13 cellular contexts compared by ENCODE assay signal in the genomic region with DNA sequence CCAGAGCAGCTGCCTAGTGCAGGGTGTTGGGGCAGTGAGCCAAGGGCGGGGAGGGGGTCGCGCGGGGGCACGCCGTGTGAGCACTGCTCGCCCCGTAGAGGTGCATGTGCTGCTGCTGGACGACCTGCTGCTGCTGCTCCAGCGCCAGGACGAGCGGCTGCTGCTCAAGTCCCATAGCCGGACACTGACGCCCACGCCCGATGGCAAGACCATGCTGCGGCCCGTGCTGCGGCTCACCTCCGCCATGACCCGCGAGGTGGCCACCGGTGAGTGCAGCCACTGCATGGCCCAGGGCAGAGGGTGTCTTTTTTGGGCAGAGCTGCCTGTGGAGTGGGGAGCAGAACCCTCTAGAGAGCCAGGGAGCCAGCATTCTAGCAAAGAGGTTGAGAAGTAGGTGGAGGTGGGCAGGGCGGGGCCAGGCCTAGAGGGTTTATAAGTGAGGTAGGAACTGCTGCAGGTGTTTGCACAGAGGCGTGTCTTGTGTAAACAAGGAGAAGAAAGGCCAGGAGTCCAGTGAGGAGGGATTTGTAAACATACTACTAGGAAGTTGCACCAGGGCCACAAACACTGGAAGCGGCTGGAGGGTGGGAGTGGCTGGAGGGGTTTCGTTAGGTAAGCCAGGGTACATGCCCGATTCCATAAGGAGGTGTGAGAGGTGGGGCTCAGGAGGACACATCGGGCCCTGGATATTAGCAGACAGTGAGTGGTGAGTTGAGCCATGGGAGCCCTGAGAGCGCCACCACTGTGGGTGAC. TPM values are rescaled to one million over a fixed set of nuclear protein-coding genes. Genes with fewer than 3 reads are reported as not detected.
A peak's percentile ranks its signal among the peaks of the same experiment; 100 is the strongest.
DNase-seq lines count a peak whose midpoint lies in the region; ATAC-seq and TF ChIP-seq lines count a peak whose summit lies in the region.
"Had no signal": no experiment of that assay in that cellular context is flagged by ENCODE, and none has a peak within 500 bp of the region (broad histone marks: within the 10 kb centered on the region; RNA-seq: fewer than 3 reads in every experiment).

No MANE protein-coding gene starts in this region.

- peak overlapping the region; percentile 42 for H3K27ac Mint-ChIP-seq in activated naive CD8-positive, alpha-beta T cell treated with anti-CD3 and anti-CD28 coated beads, Interleukin-2, amount 10 ng/mL, durations not matched to agents 7 days and 5 days
- peak overlapping the region in 9 of 10 donors; percentile 57 to 85 (median 81) for H3K27ac Mint-ChIP-seq in naive thymus-derived CD8-positive, alpha-beta T cell

- no TSS peak for BruUV-seq in HCT116 (replicated peaks; lab: Mats Ljungman, UMichigan)

- H3K9ac ChIP-seq in HCT116 (ENCODE audit: low read length): no peak overlapping the region

- peaks cover 31% of the 10 kb centered on the region for H3K36me3 Mint-ChIP-seq in activated naive CD8-positive, alpha-beta T cell treated with anti-CD3 and anti-CD28 coated beads, Interleukin-2, amount 10 ng/mL, durations not matched to agents 7 days and 5 days
- peaks cover under 1 to 86% (median 16%) of the 10 kb centered on the region in 3 donors for H3K36me3 Mint-ChIP-seq in naive thymus-derived CD8-positive, alpha-beta T cell

- POLR2A ChIA-PET in HCT116 (lab: Charles Lee): no interaction called here
- POLR2A ChIA-PET in activated naive CD8-positive, alpha-beta T cell treated with anti-CD3 and anti-CD28 coated beads, Interleukin-2, amount 10 ng/mL, durations not matched to agents 7 days and 5 days (lab: Charles Lee): interaction anchor here (1.1 to 2.0 kb wide), 6 partner anchors 8 to 31 kb away, joined by 4 to 7 read pairs (median 4); a partner anchor contains a TSS
- POLR2A ChIA-PET in naive thymus-derived CD8-positive, alpha-beta T cell (lab: Charles Lee): interaction anchor here (1.0 to 15.2 kb wide), 9 partner anchors 6 to 44 kb away, joined by 3 to 465 read pairs (median 7); a partner anchor contains a TSS

- no peaks in the 10 kb centered on the region for H3K27me3 Mint-ChIP-seq in activated naive CD8-positive, alpha-beta T cell treated with anti-CD3 and anti-CD28 coated beads, Interleukin-2, amount 10 ng/mL, durations not matched to agents 7 days and 5 days
- no peaks in the 10 kb centered on the region for H3K27me3 Mint-ChIP-seq in naive thymus-derived CD8-positive, alpha-beta T cell
- H3K27me3 Mint-ChIP-seq: stimulated activated naive CD8-positive, alpha-beta T cell treated with anti-CD3 and anti-CD28 coated beads, Interleukin-15, amount 100 ng/mL, for 72 hours had no signal

- H2AFZ ChIP-seq in HCT116 (ENCODE audit: low read depth, low read length, poor library complexity, severe bottlenecking): no peak overlapping the region

- H3K36me3 ChIP-seq in HCT116 (ENCODE audit: control insufficient read depth in 1 of 2, insufficient read depth in 2 of 2, low read length in 2 of 2): peaks cover 33 to 44% of the 10 kb centered on the region in 2 experiments; a peak in 3 of 4 replicates
- peaks cover 5 to 84% (median 78%) of the 10 kb centered on the region in 9 donors for H3K36me3 ChIP-seq in heart left ventricle

- H3K27ac ChIP-seq in HCT116 (ENCODE audit: low read depth, low read length) (peak overlapping the region; percentile 40; the same call in 1 of the 2 replicates), heart left ventricle (no peak overlapping the region)

- H3K27me3 ChIP-seq in HCT116 (ENCODE audit: insufficient read depth, low read length): no peaks in the 10 kb centered on the region
- peaks cover 0 to 3% (median 0%) of the 10 kb centered on the region in 9 donors for H3K27me3 ChIP-seq in heart left ventricle

- WGBS in heart left ventricle, 4 donors: 80 to 93% (median 91%) methylated on average over 7 to 30 of the region's 30 CpGs

- DNase-seq in HCT116 (ENCODE audit: low read depth, low spot score) (no peak), NCI-H2107 (lab: John Stamatoyannopoulos, UW) (peak; percentile 66), A172 (ENCODE audit: low spot score) (no peak), heart left ventricle (no peak)
- DNase-seq in activated naive CD8-positive, alpha-beta T cell treated with anti-CD3 and anti-CD28 coated beads, Interleukin-2, amount 10 ng/mL, durations not matched to agents 7 days and 5 days: no peak
- DNase-seq in naive thymus-derived CD8-positive, alpha-beta T cell: no peak
- DNase-seq: activated gamma-delta T cell treated with Interleukin-2 at 50 U/mL for 16 hours; DMS 273 treated with DMSO at 0.1 percent for 48 hours; effector CD4-positive, alpha-beta T cell; Karpas-422; stimulated activated naive CD8-positive, alpha-beta T cell treated with anti-CD3 and anti-CD28 coated beads, Interleukin-15, amount 100 ng/mL, for 72 hours had no signal

- ATAC-seq in HCT116: no peak; the same call in 1 of the 2 replicates
- no peak for ATAC-seq in activated naive CD8-positive, alpha-beta T cell treated with anti-CD3 and anti-CD28 coated beads, Interleukin-2, amount 10 ng/mL, durations not matched to agents 7 days and 5 days (ENCODE audit: low read depth)
- ATAC-seq in naive thymus-derived CD8-positive, alpha-beta T cell: no peak
- ATAC-seq in heart left ventricle: no peak
- ATAC-seq in GM18867 (IDR thresholded peaks at IDR 0.05; ENCODE audit: unreplicated experiment): no peak
- ATAC-seq in HG03457 (IDR thresholded peaks at IDR 0.05; ENCODE audit: unreplicated experiment): no peak
- ATAC-seq: stimulated activated naive CD8-positive, alpha-beta T cell treated with anti-CD3 and anti-CD28 coated beads, Interleukin-15, amount 100 ng/mL, for 72 hours had no signal

- no peak for TF ChIP-seq RAD21 in HCT116 (IDR thresholded peaks at IDR 0.05; ENCODE audit: low read depth)

- RAD21 ChIA-PET in HCT116 (lab: Charles Lee; ENCODE audit: low non-redundant PET in 1 of 2, low total read pairs in 2 of 2, uncharacterized antibody in 2 of 2, unreplicated experiment in 2 of 2): no interaction called here

- H3K9me3 ChIP-seq in HCT116 (ENCODE audit: control insufficient read depth in 1 of 2, insufficient read depth in 1 of 2, low read depth in 1 of 2, low read length in 2 of 2): no peaks in the 10 kb centered on the region
- no peaks in the 10 kb centered on the region for H3K9me3 ChIP-seq in heart left ventricle

- no peaks in the 10 kb centered on the region for H3K9me3 Mint-ChIP-seq in activated naive CD8-positive, alpha-beta T cell treated with anti-CD3 and anti-CD28 coated beads, Interleukin-2, amount 10 ng/mL, durations not matched to agents 7 days and 5 days
- H3K9me3 Mint-ChIP-seq in naive thymus-derived CD8-positive, alpha-beta T cell: no peaks in the 10 kb centered on the region
- H3K9me3 Mint-ChIP-seq: stimulated activated naive CD8-positive, alpha-beta T cell treated with anti-CD3 and anti-CD28 coated beads, Interleukin-15, amount 100 ng/mL, for 72 hours had no signal

- TF ChIP-seq CTCF in HCT116 (IDR thresholded peaks at IDR 0.05 in 2 of 3, conservative IDR thresholded peaks at IDR 0.05 in 1 of 3; ENCODE audit: borderline replicate concordance in 1 of 3, insufficient read depth in 1 of 3, low read depth in 2 of 3, low read length in 2 of 3) (no peak), heart left ventricle (IDR thresholded peaks at IDR 0.05) (no peak)

- H3K4me3 ChIP-seq in HCT116 (replicated peaks in 1 of 2; ENCODE audit: low read depth in 1 of 2, low read length in 2 of 2) (no peak overlapping the region), heart left ventricle (no peak overlapping the region)

- H3K4me1 Mint-ChIP-seq in activated naive CD8-positive, alpha-beta T cell treated with anti-CD3 and anti-CD28 coated beads, Interleukin-2, amount 10 ng/mL, durations not matched to agents 7 days and 5 days: peaks cover 15% of the 10 kb centered on the region
- peaks cover 23 to 70% (median 53%) of the 10 kb centered on the region in 4 donors for H3K4me1 Mint-ChIP-seq in naive thymus-derived CD8-positive, alpha-beta T cell

- no peaks in the 10 kb centered on the region for H3K79me2 ChIP-seq in HCT116 (ENCODE audit: insufficient read depth, low read length)

- no peaks in the 10 kb centered on the region for H3K9me2 ChIP-seq in HCT116 (ENCODE audit: insufficient read depth)

- H3K4me2 ChIP-seq in HCT116 (ENCODE audit: low read length): no peak overlapping the region

- no peaks in the 10 kb centered on the region for H4K20me1 ChIP-seq in HCT116 (ENCODE audit: insufficient read depth)

- TF ChIP-seq POLR2A in HCT116 (IDR thresholded peaks at IDR 0.05; ENCODE audit: borderline replicate concordance, extremely low read depth, insufficient read depth, insufficient read length) (no peak), heart left ventricle (IDR thresholded peaks at IDR 0.05) (no peak)

- H3K4me1 ChIP-seq in HCT116 (ENCODE audit: control insufficient read depth in 1 of 2, insufficient read depth in 2 of 2, low read length in 2 of 2) (peaks cover 0 to 6% of the 10 kb centered on the region in 2 experiments; a peak in 1 of 4 replicates), heart left ventricle (no peaks in the 10 kb centered on the region)

- intact Hi-C loops in HCT116 (cut with micrococcal nuclease): no loop called here
- intact Hi-C loops in heart left ventricle (cut with DNase I): no loop called here

- CTCF ChIA-PET in HCT116 (lab: Charles Lee): no interaction called here

- no peak overlapping the region for H3K4me3 Mint-ChIP-seq in activated naive CD8-positive, alpha-beta T cell treated with anti-CD3 and anti-CD28 coated beads, Interleukin-2, amount 10 ng/mL, durations not matched to agents 7 days and 5 days
- peak overlapping the region in 4 of 10 donors; percentile 5 to 39 (median 31) for H3K4me3 Mint-ChIP-seq in naive thymus-derived CD8-positive, alpha-beta T cell
- H3K4me3 Mint-ChIP-seq: stimulated activated naive CD8-positive, alpha-beta T cell treated with anti-CD3 and anti-CD28 coated beads, Interleukin-15, amount 100 ng/mL, for 72 hours had no signal

RNA-seq across cellular contexts. Expression of a gene that starts 21.3 kb away (rescaled TPM):
- total RNA-seq in HCT116 (2021; ENCODE audit: unreplicated experiment) (110 TPM), heart left ventricle (10 to 100 TPM; 22.8 to 89.2 (median 27.2) TPM)
- 87.0 and 88.9 TPM in 2 replicates for polyA plus RNA-seq in HCT116 (2012)
- 100 to 1,000 TPM; 807 to 824 TPM for total RNA-seq in activated naive CD8-positive, alpha-beta T cell treated with anti-CD3 and anti-CD28 coated beads, Interleukin-2, amount 10 ng/mL, durations not matched to agents 7 days and 5 days
- total RNA-seq in naive thymus-derived CD8-positive, alpha-beta T cell: 1,000 to 10,000 TPM; 1,211 to 1,239 TPM
- polyA plus RNA-seq in naive thymus-derived CD8-positive, alpha-beta T cell: 100 to 1,000 TPM; 161 to 346 (median 211) TPM
- total RNA-seq in A172 (2014; rRNA removed; shearing (Covaris generic)): 72.5 and 108 TPM in 2 replicates
- polyA plus RNA-seq in heart left ventricle: 10 to 100 TPM; 32.1 to 44.1 TPM

RNA-seq across cellular contexts. Expression of a gene that starts 24.0 kb away (rescaled TPM):
- total RNA-seq in HCT116 (2021; ENCODE audit: unreplicated experiment) (0.79 TPM), heart left ventricle (under 1 TPM in 1 of 9 donors, not detected in 8; 0.13 TPM)
- 0.67 and 0.70 TPM in 2 replicates for polyA plus RNA-seq in HCT116 (2012)
- 1 to 10 TPM; 4.3 to 4.5 TPM for total RNA-seq in activated naive CD8-positive, alpha-beta T cell treated with anti-CD3 and anti-CD28 coated beads, Interleukin-2, amount 10 ng/mL, durations not matched to agents 7 days and 5 days
- total RNA-seq in naive thymus-derived CD8-positive, alpha-beta T cell: 1 to 10 TPM; 7.5 to 8.1 TPM
- polyA plus RNA-seq in naive thymus-derived CD8-positive, alpha-beta T cell: not detected
- total RNA-seq in A172 (2014; rRNA removed; shearing (Covaris generic)): 0.07 and 0.47 TPM in 2 replicates
- polyA plus RNA-seq in heart left ventricle: not detected

RNA-seq across cellular contexts. Expression of a gene that starts 27.2 kb away (rescaled TPM):
- total RNA-seq in HCT116 (2021; ENCODE audit: unreplicated experiment): 0.69 TPM
- 0.10 and 0.40 TPM in 2 replicates for polyA plus RNA-seq in HCT116 (2012)
- total RNA-seq in activated naive CD8-positive, alpha-beta T cell treated with anti-CD3 and anti-CD28 coated beads, Interleukin-2, amount 10 ng/mL, durations not matched to agents 7 days and 5 days: 10 to 100 TPM; 28.0 to 29.8 TPM
- total RNA-seq in naive thymus-derived CD8-positive, alpha-beta T cell: 10 to 100 TPM; 48.6 to 51.0 TPM
- 10 to 100 TPM; 54.9 to 88.2 (median 85.1) TPM for polyA plus RNA-seq in naive thymus-derived CD8-positive, alpha-beta T cell
- total RNA-seq in A172 (2014; rRNA removed; shearing (Covaris generic)): not detected in 2 replicates
- under 1 TPM in 3 of 9 donors, not detected in 6; 0.37 to 0.88 (median 0.45) TPM for total RNA-seq in heart left ventricle
- polyA plus RNA-seq in heart left ventricle: under 1 TPM in 1 of 2 donors, not detected in 1; 0.51 TPM

RNA-seq across cellular contexts. Expression of a gene that starts 44.2 kb away (rescaled TPM):
- total RNA-seq in HCT116 (2021; ENCODE audit: unreplicated experiment): 3,020 TPM
- 4,331 and 5,364 TPM in 2 replicates for polyA plus RNA-seq in HCT116 (2012)
- 1,000 to 10,000 TPM; 3,237 to 3,326 TPM for total RNA-seq in activated naive CD8-positive, alpha-beta T cell treated with anti-CD3 and anti-CD28 coated beads, Interleukin-2, amount 10 ng/mL, durations not matched to agents 7 days and 5 days
- total RNA-seq in naive thymus-derived CD8-positive, alpha-beta T cell: 1,000 to 10,000 TPM; 3,479 to 3,513 TPM
- polyA plus RNA-seq in naive thymus-derived CD8-positive, alpha-beta T cell: 1,000 to 10,000 TPM; 6,905 to 8,825 (median 8,505) TPM
- total RNA-seq in A172 (2014; rRNA removed; shearing (Covaris generic)): 1,133 and 1,859 TPM in 2 replicates
- 1,000 to 10,000 TPM in 1 of 9 donors, 100 to 1,000 TPM in 8; 161 to 1,072 (median 585) TPM for total RNA-seq in heart left ventricle
- polyA plus RNA-seq in heart left ventricle: 1,000 to 10,000 TPM in 1 of 2 donors, 100 to 1,000 TPM in 1; 840 to 1,676 TPM

RNA-seq across cellular contexts. Expression of a gene that starts 54.8 kb away (rescaled TPM):
- total RNA-seq in HCT116 (2021; ENCODE audit: unreplicated experiment) (66.3 TPM), heart left ventricle (100 to 1,000 TPM in 3 of 9 donors, 10 to 100 TPM in 6; 43.2 to 128 (median 67.2) TPM)
- 76.3 and 91.9 TPM in 2 replicates for polyA plus RNA-seq in HCT116 (2012)
- 10 to 100 TPM; 85.3 to 87.3 TPM for total RNA-seq in activated naive CD8-positive, alpha-beta T cell treated with anti-CD3 and anti-CD28 coated beads, Interleukin-2, amount 10 ng/mL, durations not matched to agents 7 days and 5 days
- 10 to 100 TPM; 87.6 to 90.3 TPM for total RNA-seq in naive thymus-derived CD8-positive, alpha-beta T cell
- 100 to 1,000 TPM; 201 to 288 (median 231) TPM for polyA plus RNA-seq in naive thymus-derived CD8-positive, alpha-beta T cell
- 105 and 138 TPM in 2 replicates for total RNA-seq in A172 (2014; rRNA removed; shearing (Covaris generic))
- 100 to 1,000 TPM in 1 of 2 donors, 10 to 100 TPM in 1; 97.2 to 217 TPM for polyA plus RNA-seq in heart left ventricle

Comparison
In these comparisons a context has a peak if more than half of its experiments do, and no peak if none do; other contexts are left out.
1. RNA of a gene that starts 27.2 kb away (total RNA-seq): 48.6 to 51.0 TPM in naive thymus-derived CD8-positive, alpha-beta T cell and 28.0 to 29.8 TPM in activated naive CD8-positive, alpha-beta T cell treated with anti-CD3 and anti-CD28 coated beads, Interleukin-2, amount 10 ng/mL, durations not matched to agents 7 days and 5 days; 0.69 TPM in HCT116 (single experiment), 0.37 to 0.88 TPM in heart left ventricle and not detected in A172; every median in the first group is over 10 times any median in the second.